Comparison of ENCODE assay signal across 30 cellular contexts in the genomic region with DNA sequence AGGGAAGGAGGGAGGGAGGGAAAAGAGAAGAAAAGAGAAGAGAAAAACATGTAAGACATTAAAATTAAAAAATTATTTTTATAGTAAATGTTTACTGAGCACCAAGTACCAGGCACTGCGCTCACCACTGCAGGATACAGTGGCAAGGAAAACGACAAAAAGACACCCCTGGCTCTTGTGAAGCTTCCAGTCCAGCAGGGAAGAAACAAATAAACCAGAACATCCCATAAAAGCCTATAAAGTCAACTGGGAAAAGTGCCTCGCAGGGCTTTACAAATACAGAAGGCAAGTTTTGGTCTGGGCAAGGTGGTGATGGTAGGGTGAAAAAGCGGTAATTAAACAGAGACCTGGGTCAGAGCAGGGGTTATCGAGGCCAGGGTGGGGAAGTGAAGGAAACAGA.
"Had no signal": no experiment of that assay in that cellular context is flagged by ENCODE, and none has a peak within 500 bp of the region (broad histone marks: within the 10 kb centered on the region; RNA-seq: fewer than 3 reads in every experiment).

No MANE protein-coding gene starts in this region.

- H3K4me3 ChIP-seq: ascending aorta, breast epithelium, cardiac muscle cell, colonic mucosa, esophagus squamous epithelium, gastroesophageal sphincter had no signal

- H3K4me1 ChIP-seq: colonic mucosa had no signal

- H3K4me3 Mint-ChIP-seq: activated CD4-positive, alpha-beta memory T cell treated with anti-CD3 and anti-CD28 coated beads, Interleukin-2, amount 10 ng/mL, durations not matched to agents 7 days and 5 days; activated CD4-positive, alpha-beta T cell treated with anti-CD3 and anti-CD28 coated beads, Interleukin-2, amount 10 ng/mL, durations not matched to agents 7 days and 5 days; activated naive CD4-positive, alpha-beta T cell treated with anti-CD3 and anti-CD28 coated beads, Interleukin-2, amount 10 ng/mL, durations not matched to agents 7 days and 5 days; activated naive CD8-positive, alpha-beta T cell treated with anti-CD3 and anti-CD28 coated beads, Interleukin-2, amount 10 ng/mL, durations not matched to agents 7 days and 5 days; activated T-cell treated with anti-CD3 and anti-CD28 coated beads, Interleukin-2, amount 50 U/mL, for 24 hours; activated T-cell treated with anti-CD3 and anti-CD28 coated beads, Interleukin-2, amount 50 U/mL, for 72 hours; brain; T-helper 17 cell; T-helper 2 cell treated with Interferon-gamma antibody and Interleukin-4, amounts not matched to agents 5 μg/mL and 100 μg/mL, for 36 hours had no signal

- H3K9me3 ChIP-seq: ascending aorta, breast epithelium, colonic mucosa, esophagus squamous epithelium, gastroesophageal sphincter had no signal

- DNase-seq: activated CD4-positive, alpha-beta memory T cell treated with anti-CD3 and anti-CD28 coated beads, Interleukin-2, amount 10 ng/mL, durations not matched to agents 7 days and 5 days; activated CD4-positive, alpha-beta T cell treated with anti-CD3 and anti-CD28 coated beads for 1 hour; activated CD4-positive, alpha-beta T cell treated with anti-CD3 and anti-CD28 coated beads for 4 hours; activated CD4-positive, alpha-beta T cell treated with anti-CD3 and anti-CD28 coated beads, Interleukin-2, amount 10 ng/mL, durations not matched to agents 7 days and 5 days; activated CD4-positive, alpha-beta T cell treated with anti-CD3 and anti-CD28 coated beads, Interleukin-2, amount 50 U/mL, for 4 hours; activated CD8-positive, alpha-beta memory T cell treated with anti-CD3 and anti-CD28 coated beads, Interleukin-2, amount 50 U/mL, for 48 hours; activated gamma-delta T cell; activated naive CD4-positive, alpha-beta T cell; activated naive CD4-positive, alpha-beta T cell treated with anti-CD3 and anti-CD28 coated beads, Interleukin-2, amount 10 ng/mL, durations not matched to agents 7 days and 5 days; activated naive CD8-positive, alpha-beta T cell treated with anti-CD3 and anti-CD28 coated beads, Interleukin-2, amount 10 ng/mL, durations not matched to agents 7 days and 5 days; activated T-cell treated with anti-CD3 and anti-CD28 coated beads for 4 hours; activated T-cell treated with anti-CD3 and anti-CD28 coated beads, Interleukin-2, amount 50 U/mL, for 24 hours; activated T-cell treated with anti-CD3 and anti-CD28 coated beads, Interleukin-2, amount 50 U/mL, for 72 hours; central memory CD4-positive, alpha-beta T cell; cerebellar nuclear complex; colonic mucosa; effector CD8-positive, alpha-beta T cell; esophagus squamous epithelium; foreskin melanocyte; T-helper 1 cell; T-helper 17 cell; T1000 had no signal

- H3K27ac ChIP-seq: ascending aorta, breast epithelium, cardiac muscle cell, colonic mucosa, epithelial cell of prostate, esophagus squamous epithelium, gastroesophageal sphincter had no signal

- H3K36me3 Mint-ChIP-seq: activated naive CD4-positive, alpha-beta T cell treated with anti-CD3 and anti-CD28 coated beads, Interleukin-2, amount 10 ng/mL, durations not matched to agents 7 days and 5 days; activated naive CD4-positive, alpha-beta T cell treated with anti-CD3 and anti-CD28 coated beads, Interleukin-2, amount 50 U/mL, for 72 hours; activated naive CD8-positive, alpha-beta T cell treated with anti-CD3 and anti-CD28 coated beads, Interleukin-2, amount 10 ng/mL, durations not matched to agents 7 days and 5 days; brain had no signal

- H3K4me1 Mint-ChIP-seq: activated CD4-positive, alpha-beta memory T cell treated with anti-CD3 and anti-CD28 coated beads, Interleukin-2, amount 10 ng/mL, durations not matched to agents 7 days and 5 days; activated CD4-positive, alpha-beta T cell treated with anti-CD3 and anti-CD28 coated beads, Interleukin-2, amount 10 ng/mL, durations not matched to agents 7 days and 5 days; activated naive CD4-positive, alpha-beta T cell treated with anti-CD3 and anti-CD28 coated beads, Interleukin-2, amount 10 ng/mL, durations not matched to agents 7 days and 5 days; activated naive CD8-positive, alpha-beta T cell treated with anti-CD3 and anti-CD28 coated beads, Interleukin-2, amount 10 ng/mL, durations not matched to agents 7 days and 5 days; T-helper 17 cell had no signal

- H3K27me3 ChIP-seq: ascending aorta, breast epithelium, cardiac muscle cell, colonic mucosa, esophagus squamous epithelium, gastroesophageal sphincter had no signal

- H3K36me3 ChIP-seq: ascending aorta, breast epithelium, cardiac muscle cell, colonic mucosa, esophagus squamous epithelium, gastroesophageal sphincter had no signal

- ATAC-seq: activated naive CD4-positive, alpha-beta T cell treated with anti-CD3 and anti-CD28 coated beads, Interleukin-2, amount 50 U/mL, for 72 hours; activated T-cell treated with anti-CD3 and anti-CD28 coated beads, Interleukin-2, amount 50 U/mL, for 72 hours; gastroesophageal sphincter; T-helper 17 cell had no signal

- H3K27me3 Mint-ChIP-seq: activated CD4-positive, alpha-beta memory T cell treated with anti-CD3 and anti-CD28 coated beads, Interleukin-2, amount 10 ng/mL, durations not matched to agents 7 days and 5 days; activated CD4-positive, alpha-beta T cell treated with anti-CD3 and anti-CD28 coated beads, Interleukin-2, amount 10 ng/mL, durations not matched to agents 7 days and 5 days; activated naive CD4-positive, alpha-beta T cell treated with anti-CD3 and anti-CD28 coated beads, Interleukin-2, amount 10 ng/mL, durations not matched to agents 7 days and 5 days; activated naive CD8-positive, alpha-beta T cell treated with anti-CD3 and anti-CD28 coated beads, Interleukin-2, amount 10 ng/mL, durations not matched to agents 7 days and 5 days; brain had no signal

- H3K27ac Mint-ChIP-seq: activated CD4-positive, alpha-beta memory T cell treated with anti-CD3 and anti-CD28 coated beads, Interleukin-2, amount 10 ng/mL, durations not matched to agents 7 days and 5 days; activated CD4-positive, alpha-beta T cell treated with anti-CD3 and anti-CD28 coated beads, Interleukin-2, amount 10 ng/mL, durations not matched to agents 7 days and 5 days; activated naive CD4-positive, alpha-beta T cell treated with anti-CD3 and anti-CD28 coated beads, Interleukin-2, amount 10 ng/mL, durations not matched to agents 7 days and 5 days; activated naive CD4-positive, alpha-beta T cell treated with anti-CD3 and anti-CD28 coated beads, Interleukin-2, amount 50 U/mL, for 72 hours; activated naive CD8-positive, alpha-beta T cell treated with anti-CD3 and anti-CD28 coated beads, Interleukin-2, amount 10 ng/mL, durations not matched to agents 7 days and 5 days; activated T-cell treated with anti-CD3 and anti-CD28 coated beads, Interleukin-2, amount 50 U/mL, for 24 hours; activated T-cell treated with anti-CD3 and anti-CD28 coated beads, Interleukin-2, amount 50 U/mL, for 72 hours; brain; T-helper 17 cell; T-helper 2 cell treated with Interferon-gamma antibody and Interleukin-4, amounts not matched to agents 5 μg/mL and 100 μg/mL, for 36 hours had no signal

- H3K9me3 Mint-ChIP-seq: activated CD4-positive, alpha-beta T cell treated with anti-CD3 and anti-CD28 coated beads, Interleukin-2, amount 10 ng/mL, durations not matched to agents 7 days and 5 days; activated T-cell treated with anti-CD3 and anti-CD28 coated beads, Interleukin-2, amount 50 U/mL, for 24 hours; brain had no signal
